Comparison of ENCODE assay signal across 13 cellular contexts in genomic region chr17:57624390-57624789, GRCh38.
DNase-seq lines count a peak whose midpoint lies in the region; ATAC-seq, FAIRE-seq and TF ChIP-seq lines count a peak whose summit lies in the region.
"Had no signal": no experiment of that assay in that cellular context is flagged by ENCODE, and none has a peak within 500 bp of the region (broad histone marks: within the 10 kb centered on the region; RNA-seq: fewer than 3 reads in every experiment).

No MANE protein-coding gene starts in this region.

- H3K4me3 Mint-ChIP-seq in stimulated activated naive CD8-positive, alpha-beta T cell treated with anti-CD3 and anti-CD28 coated beads, Interleukin-15, Interleukin-2, amounts not matched to agents 100 ng/mL and 50 ng/mL, for 24 hours, result no peak overlapping the region
- no peak overlapping the region for H3K4me3 Mint-ChIP-seq in memory B cell
- no peak overlapping the region for H3K4me3 Mint-ChIP-seq in naive thymus-derived CD4-positive, alpha-beta T cell
- H3K4me3 Mint-ChIP-seq: H9 had no signal

- no peak for ATAC-seq in stimulated activated naive CD8-positive, alpha-beta T cell treated with anti-CD3 and anti-CD28 coated beads, Interleukin-15, Interleukin-2, amounts not matched to agents 100 U/mL and 50 U/mL, for 24 hours
- ATAC-seq in memory B cell (ENCODE audit: low read depth) (no peak), aorta (ENCODE audit: low FRiP score) (no peak), HepG2 (no peak), GM21576 (IDR thresholded peaks at IDR 0.05; ENCODE audit: unreplicated experiment) (no peak)
- no peak for ATAC-seq in naive thymus-derived CD4-positive, alpha-beta T cell

- BruUV-seq in HepG2 (replicated peaks; lab: Mats Ljungman, UMichigan), result no TSS peak

- FAIRE-seq in HepG2 (lab: Jason Lieb, UNC), result no peak

- no peaks in the 10 kb centered on the region; the same call in 1 of the 2 replicates for H4K20me1 ChIP-seq in HepG2 (ENCODE audit: insufficient read depth, low read length)

- no peak for TF ChIP-seq CTCF in HepG2 (CRISPR knock-in tag; IDR thresholded peaks at IDR 0.05)

- no peaks in the 10 kb centered on the region for H3K9me3 Mint-ChIP-seq in stimulated activated naive CD8-positive, alpha-beta T cell treated with anti-CD3 and anti-CD28 coated beads, Interleukin-15, Interleukin-2, amounts not matched to agents 100 ng/mL and 50 ng/mL, for 24 hours
- H3K9me3 Mint-ChIP-seq in memory B cell, result no peaks in the 10 kb centered on the region
- H3K9me3 Mint-ChIP-seq in naive thymus-derived CD4-positive, alpha-beta T cell, result no peaks in the 10 kb centered on the region
- H3K9me3 Mint-ChIP-seq: H9 had no signal

- no peak overlapping the region for H3K27ac ChIP-seq in aorta (ENCODE audit: low read depth in 1 of 2, low read length in 2 of 2)
- H3K27ac ChIP-seq in HepG2 (ENCODE audit: extremely low read length, insufficient read depth, low read length), result no peak overlapping the region
- no peak overlapping the region for H3K27ac ChIP-seq in naive thymus-derived CD4-positive, alpha-beta T cell (ENCODE audit: low read depth, low read length)
- H3K27ac ChIP-seq: vagina had no signal

- no peaks in the 10 kb centered on the region for H3K9me3 ChIP-seq in aorta (ENCODE audit: control insufficient read depth, low read length)
- H3K9me3 ChIP-seq in HepG2 (ENCODE audit: low read length), result no peaks in the 10 kb centered on the region
- no peaks in the 10 kb centered on the region for H3K9me3 ChIP-seq in naive thymus-derived CD4-positive, alpha-beta T cell (ENCODE audit: control insufficient read depth in 2 of 3, low read length in 3 of 3)
- H3K9me3 ChIP-seq: vagina had no signal

- no peak for DNase-seq in stimulated activated naive CD8-positive, alpha-beta T cell treated with anti-CD3 and anti-CD28 coated beads, Interleukin-15, Interleukin-2, amounts not matched to agents 100 U/mL and 50 U/mL, for 24 hours
- DNase-seq in UCSD-AML1 (lab: John Stamatoyannopoulos, UW; ENCODE audit: unreplicated experiment) (peak; percentile 15), memory B cell (ENCODE audit: low spot score in 2 of 2) (no peak), aorta (peak; percentile 19 to 50), HepG2 (ENCODE audit: low spot score) (no peak)
- no peak for DNase-seq in naive thymus-derived CD4-positive, alpha-beta T cell
- DNase-seq: activated CD4-positive, CD25-positive, alpha-beta regulatory T cell treated with anti-CD3 and anti-CD28 coated beads, Interleukin-2, amount 50 U/mL, for 72 hours; DMS53; H9; OCI-M1 had no signal

- TF ChIP-seq POLR2A in HepG2 (IDR thresholded peaks at IDR 0.05; ENCODE audit: insufficient read depth in 1 of 2, low read depth in 2 of 2, low read length in 2 of 2), result no peak

- H3K27me3 ChIP-seq in aorta (ENCODE audit: control insufficient read depth in 1 of 2, insufficient read depth in 2 of 2, low read length in 1 of 2), result no peaks in the 10 kb centered on the region
- H3K27me3 ChIP-seq in HepG2 (ENCODE audit: control insufficient read depth in 1 of 2, insufficient read depth in 2 of 2, low read length in 2 of 2), result no peaks in the 10 kb centered on the region
- H3K27me3 ChIP-seq in naive thymus-derived CD4-positive, alpha-beta T cell (ENCODE audit: control insufficient read depth in 2 of 2, insufficient read depth in 2 of 2, low read length in 2 of 2), result no peaks in the 10 kb centered on the region
- H3K27me3 ChIP-seq: vagina had no signal

- TF ChIP-seq RAD21 in HepG2 (CRISPR knock-in tag; IDR thresholded peaks at IDR 0.05), result no peak

- POLR2A ChIA-PET in HepG2 (lab: Yijun Ruan, JAX), result no interaction called here
- POLR2A ChIA-PET in naive thymus-derived CD4-positive, alpha-beta T cell (lab: Charles Lee), result interaction anchor here (0.6 to 1.9 kb wide), 2 partner anchors 19 to 230 kb away, joined by 6 to 7 read pairs; no protein-coding TSS in a partner anchor

- in situ Hi-C loops in HepG2 (cut with HindIII; ENCODE audit: extremely low pct_ligation_motif_present, low pct_unique_long_range_greater_than_20kb), result no loop called here

- no peak overlapping the region for H2AFZ ChIP-seq in HepG2 (ENCODE audit: low read length)

- no peaks in the 10 kb centered on the region for H3K27me3 Mint-ChIP-seq in stimulated activated naive CD8-positive, alpha-beta T cell treated with anti-CD3 and anti-CD28 coated beads, Interleukin-15, Interleukin-2, amounts not matched to agents 100 ng/mL and 50 ng/mL, for 24 hours
- no peaks in the 10 kb centered on the region for H3K27me3 Mint-ChIP-seq in memory B cell
- H3K27me3 Mint-ChIP-seq in naive thymus-derived CD4-positive, alpha-beta T cell, result no peaks in the 10 kb centered on the region

- H3K36me3 ChIP-seq in aorta (ENCODE audit: control insufficient read depth in 1 of 2, insufficient read depth in 2 of 2, low read length in 1 of 2) (no peaks in the 10 kb centered on the region), HepG2 (replicated peaks in 1 of 2; ENCODE audit: control insufficient read depth in 1 of 2, insufficient read depth in 2 of 2, low read length in 2 of 2) (peaks cover 34 to 69% of the 10 kb centered on the region in 2 experiments)
- H3K36me3 ChIP-seq in naive thymus-derived CD4-positive, alpha-beta T cell (ENCODE audit: control insufficient read depth in 2 of 3, insufficient read depth in 3 of 3, low read length in 3 of 3), result peaks cover 0 to 36% (median 0%) of the 10 kb centered on the region in 3 experiments
- H3K36me3 ChIP-seq: vagina had no signal

- WGBS in aorta, 2 donors, result 89 to 91% methylated on average over 8 of the region's 8 CpGs
- WGBS in HepG2 (ENCODE audit: low lambda C conversion rate), result 97% methylated on average over 8 of the region's 8 CpGs

- intact Hi-C loops in aorta (cut with DNase I), result no loop called here
- intact Hi-C loops in HepG2 (cut with micrococcal nuclease; ENCODE audit: unreplicated experiment), result no loop called here
- intact Hi-C loops in naive thymus-derived CD4-positive, alpha-beta T cell (cut with micrococcal nuclease), result no loop called here

- peaks cover 44% of the 10 kb centered on the region for H3K4me1 Mint-ChIP-seq in stimulated activated naive CD8-positive, alpha-beta T cell treated with anti-CD3 and anti-CD28 coated beads, Interleukin-15, Interleukin-2, amounts not matched to agents 100 ng/mL and 50 ng/mL, for 24 hours (ENCODE audit: low read depth)
- peaks cover 49% of the 10 kb centered on the region for H3K4me1 Mint-ChIP-seq in memory B cell
- peaks cover 0 to 17% (median under 1%) of the 10 kb centered on the region in 7 donors for H3K4me1 Mint-ChIP-seq in naive thymus-derived CD4-positive, alpha-beta T cell

- no peak overlapping the region for H3K4me2 ChIP-seq in HepG2 (ENCODE audit: low read depth, low read length)

- H3K79me2 ChIP-seq in HepG2 (ENCODE audit: insufficient read depth, low read length), result no peaks in the 10 kb centered on the region

- H3K36me3 Mint-ChIP-seq in stimulated activated naive CD8-positive, alpha-beta T cell treated with anti-CD3 and anti-CD28 coated beads, Interleukin-15, Interleukin-2, amounts not matched to agents 100 ng/mL and 50 ng/mL, for 24 hours (ENCODE audit: low read depth), result peaks cover 12% of the 10 kb centered on the region
- H3K36me3 Mint-ChIP-seq in memory B cell, result peaks cover 3% of the 10 kb centered on the region
- H3K36me3 Mint-ChIP-seq in naive thymus-derived CD4-positive, alpha-beta T cell, result peaks cover 6 to 36% (median 18%) of the 10 kb centered on the region in 5 donors

- CTCF ChIA-PET in HepG2 (lab: Yijun Ruan, JAX; ENCODE audit: low intra/inter-chr PET ratio, low total read pairs), result no interaction called here
- CTCF ChIA-PET in naive thymus-derived CD4-positive, alpha-beta T cell (lab: Charles Lee), result no interaction called here

- H3K4me1 ChIP-seq in aorta (ENCODE audit: control insufficient read depth in 1 of 2, insufficient read depth in 2 of 2, low read length in 2 of 2) (peaks cover 0 to 4% of the 10 kb centered on the region in 2 donors), HepG2 (ENCODE audit: insufficient read depth, low read length) (peaks cover 17% of the 10 kb centered on the region)
- no peaks in the 10 kb centered on the region for H3K4me1 ChIP-seq in naive thymus-derived CD4-positive, alpha-beta T cell (ENCODE audit: control insufficient read depth in 2 of 2, insufficient read depth in 2 of 2, low read length in 2 of 2)
- H3K4me1 ChIP-seq: vagina had no signal

- H3K27ac Mint-ChIP-seq in stimulated activated naive CD8-positive, alpha-beta T cell treated with anti-CD3 and anti-CD28 coated beads, Interleukin-15, Interleukin-2, amounts not matched to agents 100 ng/mL and 50 ng/mL, for 24 hours, result peak overlapping the region; percentile 8
- peak overlapping the region; percentile 92 for H3K27ac Mint-ChIP-seq in memory B cell
- peak overlapping the region in 3 of 9 donors; percentile 15 to 46 (median 36) for H3K27ac Mint-ChIP-seq in naive thymus-derived CD4-positive, alpha-beta T cell

- TF ChIP-seq EP300 in HepG2 (IDR thresholded peaks at IDR 0.05; ENCODE audit: low read depth in 2 of 2, low read length in 2 of 2), result no peak
- no peak for TF ChIP-seq EP300 in HepG2 (CRISPR knock-in tag; IDR thresholded peaks at IDR 0.05; ENCODE audit: borderline replicate concordance)

- no peak overlapping the region for H3K9ac ChIP-seq in HepG2 (ENCODE audit: insufficient read depth, low read depth, low read length)

- no peak overlapping the region for H3K4me3 ChIP-seq in aorta (ENCODE audit: low read length in 2 of 2)
- no peak overlapping the region for H3K4me3 ChIP-seq in HepG2 (replicated peaks in 1 of 3; ENCODE audit: insufficient read depth in 1 of 3, low read depth in 2 of 3, low read length in 3 of 3)
- no peak overlapping the region for H3K4me3 ChIP-seq in naive thymus-derived CD4-positive, alpha-beta T cell (ENCODE audit: low read length)
- H3K4me3 ChIP-seq: vagina had no signal

TF ChIP-seq in HepG2, 621 proteins besides CTCF, POLR2A, EP300 and RAD21 (continues in another document):
- TF ChIP-seq GABPA (IDR thresholded peaks at IDR 0.05; ENCODE audit: low read depth, low read length) (no peak), GABPA (CRISPR knock-in tag; IDR thresholded peaks at IDR 0.05; ENCODE audit: low read depth) (no peak), BCL3 (CRISPR knock-in tag; IDR thresholded peaks at IDR 0.05) (no peak), ZNF317 (CRISPR knock-in tag; IDR thresholded peaks at IDR 0.05) (no peak), NPAS2 (CRISPR knock-in tag; IDR thresholded peaks at IDR 0.05; ENCODE audit: borderline replicate concordance) (no peak), ZNF530 (CRISPR knock-in tag; IDR thresholded peaks at IDR 0.05; ENCODE audit: low read depth) (no peak)

Comparison
In these comparisons a context has a peak if more than half of its experiments do, and no peak if none do; other contexts are left out.
1. DNase-seq: peak in UCSD-AML1 (single experiment) and aorta (2 of 2); none in stimulated activated naive CD8-positive, alpha-beta T cell treated with anti-CD3 and anti-CD28 coated beads, Interleukin-15, Interleukin-2, amounts not matched to agents 100 U/mL and 50 U/mL, for 24 hours (single experiment), memory B cell (0 of 2), HepG2 (single experiment) and naive thymus-derived CD4-positive, alpha-beta T cell (0 of 9).